1 cellular context compared by ENCODE assay signal in genomic region chr6:138503881-138504680, GRCh38.
TF ChIP-seq lines count a peak whose summit lies in the region.

No MANE protein-coding gene starts in this region.

TF ChIP-seq in HepG2, 621 proteins besides CTCF, POLR2A, EP300 and RAD21 (continued from another document and continues in another):
- TF ChIP-seq RERE (CRISPR knock-in tag; IDR thresholded peaks at IDR 0.05; ENCODE audit: low read depth), result peak; percentile 69; the same call in 1 of the 2 replicates
- peak; percentile 89 for TF ChIP-seq TGIF2 (CRISPR knock-in tag; IDR thresholded peaks at IDR 0.05)
- peak; percentile 80; the same call in 1 of the 2 replicates for TF ChIP-seq DMAP1 (CRISPR knock-in tag; IDR thresholded peaks at IDR 0.05)
- no peak for TF ChIP-seq CCDC6 (CRISPR knock-in tag; IDR thresholded peaks at IDR 0.05)
- TF ChIP-seq SIN3B (IDR thresholded peaks at IDR 0.05; ENCODE audit: low read length), result no peak
- no peak for TF ChIP-seq NFE2L2 (IDR thresholded peaks at IDR 0.05; ENCODE audit: low read length)
- no peak for TF ChIP-seq HHEX (CRISPR knock-in tag; IDR thresholded peaks at IDR 0.05)
- peak; percentile 94 for TF ChIP-seq MED13 (CRISPR knock-in tag; IDR thresholded peaks at IDR 0.05)
- peak; percentile 23; the same call in 1 of the 2 replicates for TF ChIP-seq ZNF703 (CRISPR knock-in tag; IDR thresholded peaks at IDR 0.05; ENCODE audit: borderline replicate concordance)
- no peak for TF ChIP-seq NFKB2 (CRISPR knock-in tag; IDR thresholded peaks at IDR 0.05; ENCODE audit: borderline replicate concordance)
- TF ChIP-seq RORA (CRISPR knock-in tag; IDR thresholded peaks at IDR 0.05), result no peak
- no peak for TF ChIP-seq ZBTB49 (CRISPR knock-in tag; IDR thresholded peaks at IDR 0.05; ENCODE audit: borderline replicate concordance)
- TF ChIP-seq ZNF558 (CRISPR knock-in tag; IDR thresholded peaks at IDR 0.05; ENCODE audit: borderline replicate concordance), result no peak; the same call in 1 of the 2 replicates
- TF ChIP-seq DZIP1 (CRISPR knock-in tag; IDR thresholded peaks at IDR 0.05), result no peak
- peak in 1 of 2 experiments; percentile 88; a peak in 1 of 4 replicates for TF ChIP-seq KLF16 (CRISPR knock-in tag; IDR thresholded peaks at IDR 0.05)
- no peak for TF ChIP-seq ZNF274 (CRISPR knock-in tag; IDR thresholded peaks at IDR 0.05)
- TF ChIP-seq HNF4A (CRISPR knock-in tag; IDR thresholded peaks at IDR 0.05), result peak; percentile 98
- TF ChIP-seq ZNF775 (CRISPR knock-in tag; IDR thresholded peaks at IDR 0.05; ENCODE audit: borderline replicate concordance), result no peak
- TF ChIP-seq ELF1 (CRISPR knock-in tag; IDR thresholded peaks at IDR 0.05), result 0 out of 2 replicates have a peak, but pooled peaks have one; percentile 39
- no peak for TF ChIP-seq ZNF616 (CRISPR knock-in tag; IDR thresholded peaks at IDR 0.05; ENCODE audit: low read depth)
- peak; percentile 80 for TF ChIP-seq SOX13 (IDR thresholded peaks at IDR 0.05)
- peak; percentile 60 to 95; a peak in 2 of 4 replicates for TF ChIP-seq SOX13 (CRISPR knock-in tag; conservative IDR thresholded peaks at IDR 0.05 in 1 of 2, IDR thresholded peaks at IDR 0.05 in 1 of 2)
- no peak; the same call in 1 of the 2 replicates for TF ChIP-seq ZNF782 (CRISPR knock-in tag; IDR thresholded peaks at IDR 0.05; ENCODE audit: borderline replicate concordance)
- TF ChIP-seq ZKSCAN5 (CRISPR knock-in tag; IDR thresholded peaks at IDR 0.05), result no peak
- TF ChIP-seq AGO2 (optimal IDR thresholded peaks at IDR 0.05; ENCODE audit: low read depth, low read length), result no peak
- TF ChIP-seq PRDM15 (CRISPR knock-in tag; IDR thresholded peaks at IDR 0.05), result no peak; the same call in 1 of the 2 replicates
- TF ChIP-seq U2AF1 (optimal IDR thresholded peaks at IDR 0.05; ENCODE audit: low read depth, low read length), result no peak
- no peak for TF ChIP-seq ZNF382 (CRISPR knock-in tag; IDR thresholded peaks at IDR 0.05; ENCODE audit: borderline replicate concordance)
- no peak; the same call in 1 of the 2 replicates for TF ChIP-seq HMGXB3 (CRISPR knock-in tag; IDR thresholded peaks at IDR 0.05; ENCODE audit: borderline replicate concordance)
- peak; percentile 49; the same call in 1 of the 2 replicates for TF ChIP-seq ZNF3 (CRISPR knock-in tag; IDR thresholded peaks at IDR 0.05)
- peak; percentile 66; the same call in 1 of the 2 replicates for TF ChIP-seq ZNF431 (CRISPR knock-in tag; IDR thresholded peaks at IDR 0.05; ENCODE audit: borderline replicate concordance, low read depth)
- no peak for TF ChIP-seq CHD2 (IDR thresholded peaks at IDR 0.05; ENCODE audit: low read depth, low read length)
- TF ChIP-seq SKIL (CRISPR knock-in tag; IDR thresholded peaks at IDR 0.05; ENCODE audit: borderline replicate concordance), result peak; percentile 65; the same call in 1 of the 2 replicates
- TF ChIP-seq ATF6 (CRISPR knock-in tag; conservative IDR thresholded peaks at IDR 0.05), result no peak
